1 cellular context compared by ENCODE assay signal in genomic region chr21:14677023-14677422, GRCh38.
TF ChIP-seq lines count a peak whose summit lies in the region.

No MANE protein-coding gene starts in this region.

TF ChIP-seq in K562, 482 proteins besides CTCF, POLR2A, EP300 and RAD21 (continued from another document):
- no peak for TF ChIP-seq ATF6 (CRISPR knock-in tag; IDR thresholded peaks at IDR 0.05)
- 0 out of 2 replicates have a peak, but pooled peaks have one; percentile 3 for TF ChIP-seq HINFP (tag; conservative IDR thresholded peaks at IDR 0.05; ENCODE audit: low read depth)
- TF ChIP-seq ZNF507 (tag; conservative IDR thresholded peaks at IDR 0.05): no peak
- peak; percentile 45; the same call in 1 of the 2 replicates for TF ChIP-seq JUND (IDR thresholded peaks at IDR 0.05; ENCODE audit: borderline replicate concordance, low read depth, low read length)
- no peak; the same call in 2 of the 3 replicates for TF ChIP-seq JUND (tag; IDR thresholded peaks at IDR 0.05; ENCODE audit: borderline replicate concordance, low read depth, low read length)
- TF ChIP-seq ATF7 (IDR thresholded peaks at IDR 0.05): 0 out of 2 replicates have a peak, but pooled peaks have one; percentile 8
- no peak for TF ChIP-seq ZNF431 (CRISPR knock-in tag; IDR thresholded peaks at IDR 0.05)
- TF ChIP-seq MLLT1 (IDR thresholded peaks at IDR 0.05): peak in 1 of 2 experiments; percentile 11; a peak in 1 of 4 replicates
- TF ChIP-seq L3MBTL2 (IDR thresholded peaks at IDR 0.05): 0 out of 2 replicates have a peak, but pooled peaks have one; percentile 12
- TF ChIP-seq CHD4 (IDR thresholded peaks at IDR 0.05; ENCODE audit: insufficient read depth, insufficient replicate concordance, low read depth, low read length, poor library complexity, severe bottlenecking): peak; percentile 2
- TF ChIP-seq SOX6 (IDR thresholded peaks at IDR 0.05): peak; percentile 72
- TF ChIP-seq NKRF (IDR thresholded peaks at IDR 0.05; ENCODE audit: borderline replicate concordance): 0 out of 2 replicates have a peak, but pooled peaks have one; percentile 25
- TF ChIP-seq SIX5 (IDR thresholded peaks at IDR 0.05; ENCODE audit: borderline replicate concordance in 1 of 2, insufficient read depth in 1 of 2, low read depth in 1 of 2, low read length in 2 of 2): no peak
- no peak for TF ChIP-seq SMAD2 (IDR thresholded peaks at IDR 0.05; ENCODE audit: low read depth, low read length)
- peak; percentile 32; the same call in 1 of the 2 replicates for TF ChIP-seq ATF3 (IDR thresholded peaks at IDR 0.05)
- no peak for TF ChIP-seq ATF3 (CRISPR knock-in tag; conservative IDR thresholded peaks at IDR 0.05)
- TF ChIP-seq SMARCE1 (IDR thresholded peaks at IDR 0.05): peak; percentile 17; the same call in 1 of the 2 replicates
- 0 out of 2 replicates have a peak, but pooled peaks have one; percentile 41 for TF ChIP-seq ZEB2 (IDR thresholded peaks at IDR 0.05)
- no peak for TF ChIP-seq IRF9 (tag; IDR thresholded peaks at IDR 0.05)
- no peak for TF ChIP-seq ZBTB1 (CRISPR knock-in tag; IDR thresholded peaks at IDR 0.05; ENCODE audit: borderline replicate concordance, low read depth)
- 0 out of 2 replicates have a peak, but pooled peaks have one; percentile 2 for TF ChIP-seq RBFOX2 (IDR thresholded peaks at IDR 0.05; ENCODE audit: low read depth, low read length)
- TF ChIP-seq DMBX1 (CRISPR knock-in tag; IDR thresholded peaks at IDR 0.05; ENCODE audit: borderline replicate concordance): 0 out of 2 replicates have a peak, but pooled peaks have one; percentile 2
- TF ChIP-seq HOXB6 (CRISPR knock-in tag; IDR thresholded peaks at IDR 0.05; ENCODE audit: borderline replicate concordance): no peak
- TF ChIP-seq MAZ (CRISPR knock-in tag; conservative IDR thresholded peaks at IDR 0.05 in 1 of 2, IDR thresholded peaks at IDR 0.05 in 1 of 2): no peak
